In the genomic region with DNA sequence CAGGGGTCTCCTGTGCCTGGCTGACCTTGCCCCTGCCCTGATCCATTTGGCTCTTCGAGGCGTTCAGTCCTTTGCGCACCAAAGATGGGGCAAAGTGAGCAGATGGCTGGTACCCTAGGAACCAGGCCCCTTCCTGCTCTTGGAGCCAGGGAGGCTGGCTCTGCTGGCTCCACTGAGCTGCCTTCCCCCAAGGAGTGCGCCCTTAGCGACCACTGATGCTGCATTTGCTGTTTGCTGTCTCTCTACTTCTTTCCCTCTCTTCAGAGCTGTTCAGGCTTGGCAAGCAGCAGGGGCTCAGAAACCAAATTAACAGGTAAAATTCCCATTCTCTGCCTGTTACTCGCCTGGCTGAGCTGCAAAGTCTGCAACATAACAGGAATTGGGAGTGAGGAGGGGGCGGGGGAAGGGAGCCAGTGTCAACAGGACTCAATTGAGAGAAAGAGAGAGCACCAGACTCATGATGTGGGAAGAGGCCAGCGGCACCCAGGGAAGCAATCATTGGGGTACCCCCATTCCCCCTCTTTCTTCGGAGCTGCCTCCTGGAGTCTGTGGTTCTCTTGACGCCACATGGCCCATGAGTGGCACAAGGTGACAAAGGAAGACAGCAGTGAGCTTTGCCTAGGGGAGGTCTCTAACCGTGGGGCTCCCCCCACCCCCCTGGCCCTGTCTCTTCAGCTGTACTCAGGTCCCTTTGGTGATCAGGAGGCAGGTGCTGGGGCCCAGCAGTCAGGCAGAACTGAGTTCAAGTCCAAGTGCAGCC, we compare ENCODE assay signal across 21 cellular contexts.
A peak's percentile ranks its signal among the peaks of the same experiment; 100 is the strongest.
DNase-seq lines count a peak whose midpoint lies in the region; ATAC-seq and TF ChIP-seq lines count a peak whose summit lies in the region.
"Had no signal": no experiment of that assay in that cellular context is flagged by ENCODE, and none has a peak within 500 bp of the region (broad histone marks: within the 10 kb centered on the region; RNA-seq: fewer than 3 reads in every experiment).

No MANE protein-coding gene starts in this region.

- H3K36me3 ChIP-seq in psoas muscle (ENCODE audit: insufficient read depth in 1 of 2, low read depth in 1 of 2): no peaks in the 10 kb centered on the region
- H3K36me3 ChIP-seq in breast epithelium: no peaks in the 10 kb centered on the region
- H3K36me3 ChIP-seq: BE2C had no signal

- H3K27me3 Mint-ChIP-seq in brain: peaks cover 4% of the 10 kb centered on the region
- H3K27me3 Mint-ChIP-seq: CD4-positive, alpha-beta memory T cell; IgD-negative memory B cell had no signal

- WGBS in psoas muscle, 3 donors: 81 to 89% (median 84%) methylated on average over 11 of the region's 11 CpGs

- no peak overlapping the region for H3K4me3 ChIP-seq in psoas muscle
- no peak overlapping the region for H3K4me3 ChIP-seq in breast epithelium
- H3K4me3 ChIP-seq: PC-9, SJCRH30 had no signal

- H3K9me3 Mint-ChIP-seq in brain: peaks cover 16 to 33% (median 19%) of the 10 kb centered on the region in 5 experiments

- peaks cover 38% of the 10 kb centered on the region for H3K36me3 Mint-ChIP-seq in brain

- TF ChIP-seq CTCF in brain (conservative IDR thresholded peaks at IDR 0.05): no peak
- TF ChIP-seq CTCF in psoas muscle (IDR thresholded peaks at IDR 0.05): no peak
- no peak for TF ChIP-seq CTCF in breast epithelium (IDR thresholded peaks at IDR 0.05)

- peak overlapping the region in 4 of 5 experiments; percentile 47 to 88 (median 71) for H3K27ac Mint-ChIP-seq in brain
- H3K27ac Mint-ChIP-seq: IgD-negative memory B cell had no signal

- H3K4me3 Mint-ChIP-seq in brain: peak overlapping the region in 1 of 5 experiments; percentile 14
- H3K4me3 Mint-ChIP-seq: CD4-positive, alpha-beta memory T cell; IgD-negative memory B cell had no signal

- intact Hi-C loops in posterior vena cava (cut with DNase I): no loop called here
- intact Hi-C loops in psoas muscle (cut with DNase I): no loop called here
- intact Hi-C loops in breast epithelium (cut with DNase I; ENCODE audit: low total_unique reads): no loop called here

- no peak for TF ChIP-seq POLR2A in breast epithelium (IDR thresholded peaks at IDR 0.05)

- no peak overlapping the region for H3K27ac ChIP-seq in psoas muscle
- H3K27ac ChIP-seq in breast epithelium: no peak overlapping the region
- H3K27ac ChIP-seq: 22Rv1, PC-9, SJCRH30 had no signal

- ATAC-seq in psoas muscle (no peak), HG02885 (IDR thresholded peaks at IDR 0.05; ENCODE audit: poor library complexity, unreplicated experiment) (no peak)

- peaks cover 40% of the 10 kb centered on the region for H3K4me1 Mint-ChIP-seq in brain
- H3K4me1 Mint-ChIP-seq: IgD-negative memory B cell had no signal

- H3K27me3 ChIP-seq in psoas muscle (ENCODE audit: insufficient read depth in 3 of 3, low read length in 2 of 3): no peaks in the 10 kb centered on the region
- no peaks in the 10 kb centered on the region for H3K27me3 ChIP-seq in breast epithelium
- H3K27me3 ChIP-seq: BE2C, SJCRH30 had no signal

- H3K4me1 ChIP-seq in psoas muscle (no peaks in the 10 kb centered on the region), breast epithelium (no peaks in the 10 kb centered on the region)
- H3K4me1 ChIP-seq: BE2C, SJCRH30 had no signal

- H3K9me3 ChIP-seq in psoas muscle (peaks cover 4% of the 10 kb centered on the region), breast epithelium (peaks cover 8 to 15% of the 10 kb centered on the region in 2 donors)
- H3K9me3 ChIP-seq: BE2C had no signal

- peak; percentile 7 for DNase-seq in DMS 273 (lab: John Stamatoyannopoulos, UW; ENCODE audit: unreplicated experiment)
- no peak for DNase-seq in DMS 273 treated with DMSO at 0.1 percent for 48 hours (lab: John Stamatoyannopoulos, UW)
- DNase-seq in left kidney (ENCODE audit: low read depth, low spot score): peak; percentile 59
- peak; percentile 53 for DNase-seq in posterior vena cava (ENCODE audit: low spot score)
- no peak for DNase-seq in psoas muscle
- DNase-seq in breast epithelium (ENCODE audit: low spot score in 2 of 2): no peak
- DNase-seq: BE2C; Calu3; CD4-positive, alpha-beta memory T cell; GF-D8; H7; Kasumi-1; NCI-H1105; NCI-H187; NCI-H748 treated with DMSO at 0.1 percent for 48 hours; PC-9; SJCRH30 had no signal

Comparison
In these comparisons a context has a peak if more than half of its experiments do, and no peak if none do; other contexts are left out.
1. DNase-seq: peak in DMS 273 (single experiment), left kidney (single experiment) and posterior vena cava (single experiment); none in DMS 273 treated with DMSO at 0.1 percent for 48 hours (single experiment), psoas muscle (0 of 2) and breast epithelium (0 of 2).